In the genomic region with DNA sequence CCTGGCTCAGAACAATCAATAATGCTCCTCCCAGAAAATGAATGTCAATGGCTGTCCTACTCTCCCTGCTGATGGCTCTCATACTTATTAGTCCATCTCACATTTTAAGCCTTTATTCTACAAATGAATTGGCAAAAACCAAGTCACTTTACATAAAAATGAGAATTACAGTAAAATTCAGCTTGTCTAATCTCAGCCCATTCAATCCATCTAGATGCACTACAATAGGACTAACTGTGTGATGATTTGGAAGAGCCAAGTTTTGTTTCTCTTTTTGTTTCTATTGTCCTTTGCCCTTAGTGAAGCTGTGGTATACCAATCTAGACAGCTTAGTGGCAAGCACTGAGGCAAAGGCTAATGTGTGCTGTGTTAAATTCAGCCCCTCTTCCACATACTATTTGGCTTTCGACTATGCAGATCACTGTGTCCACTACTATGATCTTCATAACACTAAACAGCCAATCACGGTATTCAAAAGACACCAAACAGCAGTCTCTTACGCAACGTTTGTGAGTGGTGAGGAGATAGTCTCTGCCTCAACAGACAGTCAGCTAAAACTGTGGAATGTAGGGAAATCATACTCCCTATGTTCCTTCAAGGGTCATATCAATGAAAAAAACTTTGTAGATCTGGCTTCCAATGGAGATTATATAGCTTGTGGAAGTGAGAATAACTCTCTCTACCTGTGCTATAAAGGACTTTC, we compare ENCODE assay signal across 17 cellular contexts.
DNase-seq lines count a peak whose midpoint lies in the region; ATAC-seq, FAIRE-seq and TF ChIP-seq lines count a peak whose summit lies in the region.
"Had no signal": no experiment of that assay in that cellular context is flagged by ENCODE, and none has a peak within 500 bp of the region (broad histone marks: within the 10 kb centered on the region; RNA-seq: fewer than 3 reads in every experiment).

No MANE protein-coding gene starts in this region.

- H3K9ac ChIP-seq in BLaER1: no peak overlapping the region

- peaks cover 16% of the 10 kb centered on the region for H3K4me1 ChIP-seq in BLaER1

- peak overlapping the region; percentile 58 for H3K4me2 ChIP-seq in BLaER1

- peaks cover 5% of the 10 kb centered on the region for H3K4me1 Mint-ChIP-seq in neural crest cell

- H3K9me3 ChIP-seq in BLaER1: no peaks in the 10 kb centered on the region

- no peak for TF ChIP-seq POLR2A in H54 (IDR thresholded peaks at IDR 0.05; ENCODE audit: low read depth, low read length)

- H3K4me3 Mint-ChIP-seq in neural crest cell: no peak overlapping the region
- H3K4me3 Mint-ChIP-seq: CD4-positive, alpha-beta T cell had no signal

- H3K4me3 ChIP-seq in BLaER1: no peak overlapping the region

- peak; percentile 45 for FAIRE-seq in H54 (lab: Jason Lieb, UNC)
- FAIRE-seq: G401.6, GM12892 had no signal

- H3K27ac ChIP-seq in BLaER1: no peak overlapping the region

- peaks cover 6% of the 10 kb centered on the region for H3K9me3 Mint-ChIP-seq in neural crest cell
- H3K9me3 Mint-ChIP-seq: CD4-positive, alpha-beta T cell had no signal

- peaks cover 4% of the 10 kb centered on the region for H3K36me3 Mint-ChIP-seq in neural crest cell (ENCODE audit: low read depth)

- H3K27me3 Mint-ChIP-seq in neural crest cell (ENCODE audit: low read depth): no peaks in the 10 kb centered on the region

- H3K36me3 ChIP-seq in BLaER1: no peaks in the 10 kb centered on the region

- no peaks in the 10 kb centered on the region for H3K27me3 ChIP-seq in BLaER1

- H3K27ac Mint-ChIP-seq in neural crest cell (ENCODE audit: unreplicated experiment): peak overlapping the region; percentile 5
- H3K27ac Mint-ChIP-seq: CD4-positive, alpha-beta T cell had no signal

- DNase-seq in H54 (ENCODE audit: insufficient read length, low spot score) (no peak), amniotic epithelial cell (ENCODE audit: low read depth) (peak; percentile 50), neural crest cell (ENCODE audit: low read depth, low spot score) (no peak), hypothalamus (lab: John Stamatoyannopoulos, UW) (no peak), Kasumi-1 (lab: John Stamatoyannopoulos, UW) (no peak), posterior vena cava (ENCODE audit: low spot score) (no peak)
- DNase-seq: 8988T; AML-193; C1 segment of cervical spinal cord; CD4-positive, alpha-beta T cell; DMS79 treated with DMSO at 0.1 percent for 48 hours; EL; H7 had no signal

- no peaks in the 10 kb centered on the region for H4K20me1 ChIP-seq in BLaER1

- no peak for TF ChIP-seq CTCF in neural crest cell (conservative IDR thresholded peaks at IDR 0.05)

- intact Hi-C loops in posterior vena cava (cut with DNase I): no loop called here

- ATAC-seq in GM18858 (IDR thresholded peaks at IDR 0.05; ENCODE audit: unreplicated experiment): no peak
